ENCODE assay signal across 16 cellular contexts in the genomic region with DNA sequence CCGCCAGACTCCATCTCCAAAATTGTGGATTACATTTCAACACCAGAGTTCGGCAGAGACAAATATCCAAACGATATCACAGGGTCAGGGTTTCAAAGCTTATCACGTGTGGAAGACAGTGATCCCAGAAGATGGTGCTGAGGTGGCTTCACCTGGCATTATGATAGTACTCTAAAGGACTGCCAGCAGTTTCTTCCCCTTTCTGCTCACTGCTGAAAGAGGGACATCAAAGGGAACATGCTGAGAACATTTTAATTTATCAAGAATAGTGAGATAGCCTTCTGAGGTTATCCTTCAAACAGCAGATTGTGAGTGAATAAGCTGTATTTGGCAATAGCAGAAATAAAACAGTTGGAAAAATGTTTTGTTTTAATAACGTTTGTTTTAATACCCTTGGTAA.
"Had no signal": no experiment of that assay in that cellular context is flagged by ENCODE, and none has a peak within 500 bp of the region (broad histone marks: within the 10 kb centered on the region; RNA-seq: fewer than 3 reads in every experiment).

No MANE protein-coding gene starts in this region.

- H3K27me3 ChIP-seq: brain microvascular endothelial cell, esophagus squamous epithelium, right lobe of liver had no signal

- H3K4me3 ChIP-seq: esophagus squamous epithelium, left ventricle myocardium inferior, right lobe of liver had no signal

- H3K27ac Mint-ChIP-seq: activated CD4-positive, alpha-beta T cell treated with anti-CD3 and anti-CD28 coated beads, Interleukin-2, amount 10 ng/mL, durations not matched to agents 7 days and 5 days; activated T-helper 1 cell treated with anti-CD3 and anti-CD28 coated beads, Interleukin-12 subunit alpha, Interleukin-12 subunit beta, Interleukin-2, Interleukin-4 antibody, amounts not matched to agents 30 ng/mL and 10 ng/mL and 1 ng/mL, durations not matched to agents 14 hours and 24 hours and 36 hours; nephron; WTC11 had no signal

- H3K27ac ChIP-seq: brain microvascular endothelial cell, esophagus squamous epithelium, left ventricle myocardium inferior, right lobe of liver had no signal

- DNase-seq: activated CD4-positive, alpha-beta T cell treated with anti-CD3 and anti-CD28 coated beads, Interleukin-2, amount 10 ng/mL, durations not matched to agents 7 days and 5 days; activated CD8-positive, alpha-beta memory T cell treated with anti-CD3 and anti-CD28 coated beads for 24 hours; anterior cingulate cortex; brain microvascular endothelial cell; cortex of kidney; effector CD4-positive, alpha-beta T cell; esophagus squamous epithelium; hypothalamus; left ventricle myocardium inferior; right lobe of liver; stimulated activated CD4-positive, alpha-beta T cell treated with anti-CD3 and anti-CD28 coated beads, Interleukin-1b, Interleukin-23, amount 100 ng/mL, for 48 hours had no signal

- ATAC-seq: WTC11 had no signal

- H3K36me3 ChIP-seq: brain microvascular endothelial cell had no signal

- H3K4me3 Mint-ChIP-seq: activated CD4-positive, alpha-beta T cell treated with anti-CD3 and anti-CD28 coated beads, Interleukin-2, amount 10 ng/mL, durations not matched to agents 7 days and 5 days; activated T-helper 1 cell treated with anti-CD3 and anti-CD28 coated beads, Interleukin-12 subunit alpha, Interleukin-12 subunit beta, Interleukin-2, Interleukin-4 antibody, amounts not matched to agents 30 ng/mL and 10 ng/mL and 1 ng/mL, durations not matched to agents 14 hours and 24 hours and 36 hours; central memory CD8-positive, alpha-beta T cell; nephron; T-helper 1 cell treated with Interleukin-12 subunit alpha and Interleukin-12 subunit beta and Interleukin-4 antibody, amounts not matched to agents 30 μg/mL and 1 μg/mL, for 36 hours; WTC11 had no signal

- H3K4me1 ChIP-seq: esophagus squamous epithelium had no signal

- H3K9me3 ChIP-seq: esophagus squamous epithelium, left ventricle myocardium inferior, right lobe of liver had no signal

- H3K27me3 Mint-ChIP-seq: activated CD4-positive, alpha-beta T cell treated with anti-CD3 and anti-CD28 coated beads, Interleukin-2, amount 10 ng/mL, durations not matched to agents 7 days and 5 days; central memory CD8-positive, alpha-beta T cell had no signal

- H3K4me1 Mint-ChIP-seq: nephron had no signal

- H3K9me3 Mint-ChIP-seq: activated T-helper 1 cell treated with anti-CD3 and anti-CD28 coated beads, Interleukin-12 subunit alpha, Interleukin-12 subunit beta, Interleukin-2, Interleukin-4 antibody, amounts not matched to agents 30 ng/mL and 10 ng/mL and 1 ng/mL, durations not matched to agents 14 hours and 24 hours and 36 hours; central memory CD8-positive, alpha-beta T cell; nephron; T-helper 1 cell treated with Interleukin-12 subunit alpha and Interleukin-12 subunit beta and Interleukin-4 antibody, amounts not matched to agents 30 μg/mL and 1 μg/mL, for 36 hours had no signal
